In genomic region chr6:154227862-154228520, GRCh38 we compare ENCODE assay signal across 16 cellular contexts.
"Had no signal": no experiment of that assay in that cellular context is flagged by ENCODE, and none has a peak within 500 bp of the region (broad histone marks: within the 10 kb centered on the region; RNA-seq: fewer than 3 reads in every experiment).

No MANE protein-coding gene starts in this region.

- H3K9me3 Mint-ChIP-seq: mesothelial cell of epicardium; stimulated activated memory B cell treated with anti-CD40 and anti-IgM and Interleukin-4, amounts not matched to agents 10 μg/mL and 1 μg/mL and 100 μg/mL, for 72 hours; T-helper 2 cell treated with Interferon-gamma antibody and Interleukin-4, amounts not matched to agents 5 μg/mL and 100 μg/mL, for 36 hours; type B pancreatic cell had no signal

- H3K4me3 Mint-ChIP-seq: mesothelial cell of epicardium; stimulated activated memory B cell treated with anti-CD40 and anti-IgM and Interleukin-4, amounts not matched to agents 10 μg/mL and 1 μg/mL and 100 μg/mL, for 72 hours; T-helper 2 cell treated with Interferon-gamma antibody and Interleukin-4, amounts not matched to agents 5 μg/mL and 100 μg/mL, for 36 hours; type B pancreatic cell had no signal

- H3K4me1 Mint-ChIP-seq: mesothelial cell of epicardium had no signal

- H3K27ac Mint-ChIP-seq: mesothelial cell of epicardium; stimulated activated memory B cell treated with anti-CD40 and anti-IgM and Interleukin-4, amounts not matched to agents 10 μg/mL and 1 μg/mL and 100 μg/mL, for 72 hours; type B pancreatic cell had no signal

- ATAC-seq: activated CD4-positive, CD25-positive, alpha-beta regulatory T cell treated with anti-CD3 and anti-CD28 coated beads, Interleukin-2, amount 50 U/mL, for 24 hours; lower lobe of right lung; right lobe of liver; stimulated activated memory B cell treated with anti-CD40 and anti-IgM and Interleukin-4, amounts not matched to agents 10 μg/mL and 1 μg/mL and 100 μg/mL, for 72 hours had no signal

- H3K36me3 Mint-ChIP-seq: mesothelial cell of epicardium; stimulated activated memory B cell treated with anti-CD40 and anti-IgM and Interleukin-4, amounts not matched to agents 10 μg/mL and 1 μg/mL and 100 μg/mL, for 72 hours; type B pancreatic cell had no signal

- DNase-seq: activated CD4-positive, alpha-beta T cell treated with anti-CD3 and anti-CD28 coated beads, Interleukin-2, amount 50 U/mL, for 48 hours; activated CD8-positive, alpha-beta memory T cell treated with anti-CD3 and anti-CD28 coated beads, Interleukin-2, amount 50 U/mL, for 48 hours; activated effector memory CD4-positive, alpha-beta T cell treated with anti-CD3 and anti-CD28 coated beads, Interleukin-2, amount 50 U/mL, for 16 hours; amniotic stem cell; brain microvascular endothelial cell; cerebellar nuclear complex; hippocampal formation; lower lobe of right lung; occipital lobe; right lobe of liver; substantia nigra had no signal

- H3K27me3 Mint-ChIP-seq: stimulated activated memory B cell treated with anti-CD40 and anti-IgM and Interleukin-4, amounts not matched to agents 10 μg/mL and 1 μg/mL and 100 μg/mL, for 72 hours; type B pancreatic cell had no signal
